1 cellular context compared by ENCODE assay signal in the genomic region with DNA sequence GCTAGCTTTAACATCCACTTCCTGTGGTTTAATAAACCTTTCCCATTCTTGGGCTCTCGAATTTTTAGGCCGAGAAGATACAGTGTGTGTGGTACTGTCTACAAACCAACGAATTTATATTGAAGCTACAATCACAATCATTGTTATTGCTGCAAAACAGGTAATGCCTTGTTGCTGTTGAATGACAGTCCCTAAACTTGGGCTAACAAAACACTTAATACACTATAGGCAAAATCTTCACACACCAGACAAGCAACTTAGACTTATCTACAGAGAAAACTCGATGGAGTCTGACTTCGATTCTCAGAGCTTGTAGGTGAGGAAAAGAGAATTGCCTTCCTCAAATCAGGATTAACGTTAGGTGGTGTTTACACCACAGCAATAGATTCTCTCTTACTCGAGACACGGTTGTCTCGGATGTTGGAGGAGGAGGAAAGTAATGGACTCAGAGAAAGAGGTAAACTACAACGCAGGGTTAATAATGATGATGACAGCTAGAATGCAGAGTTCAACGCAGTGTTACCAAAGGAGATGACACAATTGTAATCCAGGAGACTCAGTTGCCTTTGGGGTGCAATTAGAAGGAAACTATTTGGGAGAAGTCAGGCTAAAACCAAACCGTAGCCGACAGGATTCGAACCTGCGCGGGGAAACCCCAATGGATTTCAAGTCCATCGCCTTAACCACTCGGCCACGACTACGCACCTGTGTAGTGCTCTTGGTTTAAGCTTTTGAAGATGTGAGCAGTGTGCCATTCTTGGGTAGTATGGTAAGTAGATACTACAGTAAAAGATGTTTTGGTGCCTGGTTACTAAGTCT.
TF ChIP-seq lines count a peak whose summit lies in the region.

No MANE protein-coding gene starts in this region.

TF ChIP-seq in HepG2, 621 proteins besides CTCF, POLR2A, EP300 and RAD21 (continued from another document and continues in another):
- TF ChIP-seq, protein P1, sequence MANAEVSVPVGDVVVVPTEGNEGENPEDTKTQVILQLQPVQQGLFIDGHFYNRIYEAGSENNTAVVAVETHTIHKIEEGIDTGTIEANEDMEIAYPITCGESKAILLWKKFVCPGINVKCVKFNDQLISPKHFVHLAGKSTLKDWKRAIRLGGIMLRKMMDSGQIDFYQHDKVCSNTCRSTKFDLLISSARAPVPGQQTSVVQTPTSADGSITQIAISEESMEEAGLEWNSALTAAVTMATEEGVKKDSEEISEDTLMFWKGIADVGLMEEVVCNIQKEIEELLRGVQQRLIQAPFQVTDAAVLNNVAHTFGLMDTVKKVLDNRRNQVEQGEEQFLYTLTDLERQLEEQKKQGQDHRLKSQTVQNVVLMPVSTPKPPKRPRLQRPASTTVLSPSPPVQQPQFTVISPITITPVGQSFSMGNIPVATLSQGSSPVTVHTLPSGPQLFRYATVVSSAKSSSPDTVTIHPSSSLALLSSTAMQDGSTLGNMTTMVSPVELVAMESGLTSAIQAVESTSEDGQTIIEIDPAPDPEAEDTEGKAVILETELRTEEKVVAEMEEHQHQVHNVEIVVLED (CRISPR knock-in tag; IDR thresholded peaks at IDR 0.05; ENCODE audit: borderline replicate concordance) = no peak
- TF ChIP-seq FOXO1 (CRISPR knock-in tag; IDR thresholded peaks at IDR 0.05) (peak; percentile 50; the same call in 1 of the 2 replicates), CEBPG (CRISPR knock-in tag; IDR thresholded peaks at IDR 0.05) (peak; percentile 85), KAT8 (CRISPR knock-in tag; IDR thresholded peaks at IDR 0.05) (peak; percentile 57), ZFP36L1 (CRISPR knock-in tag; IDR thresholded peaks at IDR 0.05) (peak; percentile 64; the same call in 1 of the 2 replicates), HES4 (CRISPR knock-in tag; IDR thresholded peaks at IDR 0.05; ENCODE audit: borderline replicate concordance) (no peak), ZNF773 (CRISPR knock-in tag; IDR thresholded peaks at IDR 0.05; ENCODE audit: borderline replicate concordance) (no peak), ZNF670 (CRISPR knock-in tag; IDR thresholded peaks at IDR 0.05; ENCODE audit: borderline replicate concordance) (0 out of 2 replicates have a peak, but pooled peaks have one; percentile 71), ASH2L (IDR thresholded peaks at IDR 0.05; ENCODE audit: insufficient read length, low read depth, low read length) (peak; percentile 61), ZNF605 (CRISPR knock-in tag; IDR thresholded peaks at IDR 0.05) (no peak), MBD4 (IDR thresholded peaks at IDR 0.05; ENCODE audit: borderline replicate concordance, low read length) (peak; percentile 79; the same call in 1 of the 2 replicates), ZNF160 (CRISPR knock-in tag; IDR thresholded peaks at IDR 0.05) (0 out of 2 replicates have a peak, but pooled peaks have one; percentile 70), ZNF44 (CRISPR knock-in tag; IDR thresholded peaks at IDR 0.05) (no peak), ZNF562 (CRISPR knock-in tag; IDR thresholded peaks at IDR 0.05; ENCODE audit: borderline replicate concordance) (no peak), ZNF24 (IDR thresholded peaks at IDR 0.05) (peak; percentile 98), NCOR1 (IDR thresholded peaks at IDR 0.05; ENCODE audit: borderline replicate concordance, low read length) (no peak; the same call in 1 of the 2 replicates), ZNF143 (CRISPR knock-in tag; IDR thresholded peaks at IDR 0.05) (peak; percentile 32; the same call in 1 of the 2 replicates), ZNF772 (CRISPR knock-in tag; IDR thresholded peaks at IDR 0.05) (peak; percentile 83), DR1 (CRISPR knock-in tag; IDR thresholded peaks at IDR 0.05) (0 out of 2 replicates have a peak, but pooled peaks have one; percentile 38), KDM4B (CRISPR knock-in tag; IDR thresholded peaks at IDR 0.05) (0 out of 2 replicates have a peak, but pooled peaks have one; percentile 36), ZNF232 (CRISPR knock-in tag; IDR thresholded peaks at IDR 0.05; ENCODE audit: borderline replicate concordance) (peak; percentile 71; the same call in 1 of the 2 replicates), NR2F2 (IDR thresholded peaks at IDR 0.05; ENCODE audit: borderline replicate concordance, low read depth) (peak; percentile 23; the same call in 1 of the 2 replicates), TBX2 (CRISPR knock-in tag; IDR thresholded peaks at IDR 0.05; ENCODE audit: borderline replicate concordance) (peak; percentile 69; the same call in 1 of the 2 replicates), NFKBIZ (CRISPR knock-in tag; IDR thresholded peaks at IDR 0.05) (no peak; the same call in 1 of the 2 replicates), RBM22 (optimal IDR thresholded peaks at IDR 0.05; ENCODE audit: low read length) (peak; percentile 91), KMT2B (CRISPR knock-in tag; IDR thresholded peaks at IDR 0.05) (peak; percentile 62; the same call in 1 of the 2 replicates), SSRP1 (CRISPR knock-in tag; IDR thresholded peaks at IDR 0.05) (peak; percentile 100), ZNF350 (CRISPR knock-in tag; IDR thresholded peaks at IDR 0.05; ENCODE audit: borderline replicate concordance, low read depth) (peak; percentile 40; the same call in 1 of the 2 replicates), ZNF75D (CRISPR knock-in tag; IDR thresholded peaks at IDR 0.05; ENCODE audit: borderline replicate concordance) (peak; percentile 66; the same call in 1 of the 2 replicates), TEAD3 (CRISPR knock-in tag; optimal IDR thresholded peaks at IDR 0.05; ENCODE audit: borderline replicate concordance) (peak; percentile 27), CHD2 (IDR thresholded peaks at IDR 0.05; ENCODE audit: low read depth, low read length) (no peak), ZBTB21 (CRISPR knock-in tag; IDR thresholded peaks at IDR 0.05) (peak; percentile 79), ZMYM3 (CRISPR knock-in tag; IDR thresholded peaks at IDR 0.05) (0 out of 2 replicates have a peak, but pooled peaks have one; percentile 27), ZFYVE20 (CRISPR knock-in tag; IDR thresholded peaks at IDR 0.05; ENCODE audit: borderline replicate concordance, low read depth) (no peak), AHR (CRISPR knock-in tag; IDR thresholded peaks at IDR 0.05) (no peak), NCOA2 (CRISPR knock-in tag; IDR thresholded peaks at IDR 0.05) (0 out of 2 replicates have a peak, but pooled peaks have one; percentile 23), SMC3 (IDR thresholded peaks at IDR 0.05; ENCODE audit: low read length) (no peak), ZNF788 (CRISPR knock-in tag; IDR thresholded peaks at IDR 0.05; ENCODE audit: borderline replicate concordance) (peak; percentile 55; the same call in 1 of the 2 replicates), SIN3A (IDR thresholded peaks at IDR 0.05; ENCODE audit: borderline replicate concordance, low read depth, low read length) (no peak), HMG20A (CRISPR knock-in tag; IDR thresholded peaks at IDR 0.05; ENCODE audit: borderline replicate concordance) (peak; percentile 83)
- TF ChIP-seq, protein P2, sequence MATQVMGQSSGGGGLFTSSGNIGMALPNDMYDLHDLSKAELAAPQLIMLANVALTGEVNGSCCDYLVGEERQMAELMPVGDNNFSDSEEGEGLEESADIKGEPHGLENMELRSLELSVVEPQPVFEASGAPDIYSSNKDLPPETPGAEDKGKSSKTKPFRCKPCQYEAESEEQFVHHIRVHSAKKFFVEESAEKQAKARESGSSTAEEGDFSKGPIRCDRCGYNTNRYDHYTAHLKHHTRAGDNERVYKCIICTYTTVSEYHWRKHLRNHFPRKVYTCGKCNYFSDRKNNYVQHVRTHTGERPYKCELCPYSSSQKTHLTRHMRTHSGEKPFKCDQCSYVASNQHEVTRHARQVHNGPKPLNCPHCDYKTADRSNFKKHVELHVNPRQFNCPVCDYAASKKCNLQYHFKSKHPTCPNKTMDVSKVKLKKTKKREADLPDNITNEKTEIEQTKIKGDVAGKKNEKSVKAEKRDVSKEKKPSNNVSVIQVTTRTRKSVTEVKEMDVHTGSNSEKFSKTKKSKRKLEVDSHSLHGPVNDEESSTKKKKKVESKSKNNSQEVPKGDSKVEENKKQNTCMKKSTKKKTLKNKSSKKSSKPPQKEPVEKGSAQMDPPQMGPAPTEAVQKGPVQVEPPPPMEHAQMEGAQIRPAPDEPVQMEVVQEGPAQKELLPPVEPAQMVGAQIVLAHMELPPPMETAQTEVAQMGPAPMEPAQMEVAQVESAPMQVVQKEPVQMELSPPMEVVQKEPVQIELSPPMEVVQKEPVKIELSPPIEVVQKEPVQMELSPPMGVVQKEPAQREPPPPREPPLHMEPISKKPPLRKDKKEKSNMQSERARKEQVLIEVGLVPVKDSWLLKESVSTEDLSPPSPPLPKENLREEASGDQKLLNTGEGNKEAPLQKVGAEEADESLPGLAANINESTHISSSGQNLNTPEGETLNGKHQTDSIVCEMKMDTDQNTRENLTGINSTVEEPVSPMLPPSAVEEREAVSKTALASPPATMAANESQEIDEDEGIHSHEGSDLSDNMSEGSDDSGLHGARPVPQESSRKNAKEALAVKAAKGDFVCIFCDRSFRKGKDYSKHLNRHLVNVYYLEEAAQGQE (IDR thresholded peaks at IDR 0.05; ENCODE audit: borderline replicate concordance in 1 of 2, low read depth in 1 of 2, low read length in 2 of 2) = no peak
- TF ChIP-seq, protein P3, sequence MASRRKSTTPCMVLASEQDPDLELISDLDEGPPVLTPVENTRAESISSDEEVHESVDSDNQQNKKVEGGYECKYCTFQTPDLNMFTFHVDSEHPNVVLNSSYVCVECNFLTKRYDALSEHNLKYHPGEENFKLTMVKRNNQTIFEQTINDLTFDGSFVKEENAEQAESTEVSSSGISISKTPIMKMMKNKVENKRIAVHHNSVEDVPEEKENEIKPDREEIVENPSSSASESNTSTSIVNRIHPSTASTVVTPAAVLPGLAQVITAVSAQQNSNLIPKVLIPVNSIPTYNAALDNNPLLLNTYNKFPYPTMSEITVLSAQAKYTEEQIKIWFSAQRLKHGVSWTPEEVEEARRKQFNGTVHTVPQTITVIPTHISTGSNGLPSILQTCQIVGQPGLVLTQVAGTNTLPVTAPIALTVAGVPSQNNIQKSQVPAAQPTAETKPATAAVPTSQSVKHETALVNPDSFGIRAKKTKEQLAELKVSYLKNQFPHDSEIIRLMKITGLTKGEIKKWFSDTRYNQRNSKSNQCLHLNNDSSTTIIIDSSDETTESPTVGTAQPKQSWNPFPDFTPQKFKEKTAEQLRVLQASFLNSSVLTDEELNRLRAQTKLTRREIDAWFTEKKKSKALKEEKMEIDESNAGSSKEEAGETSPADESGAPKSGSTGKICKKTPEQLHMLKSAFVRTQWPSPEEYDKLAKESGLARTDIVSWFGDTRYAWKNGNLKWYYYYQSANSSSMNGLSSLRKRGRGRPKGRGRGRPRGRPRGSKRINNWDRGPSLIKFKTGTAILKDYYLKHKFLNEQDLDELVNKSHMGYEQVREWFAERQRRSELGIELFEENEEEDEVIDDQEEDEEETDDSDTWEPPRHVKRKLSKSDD (CRISPR knock-in tag; IDR thresholded peaks at IDR 0.05; ENCODE audit: low read depth) = peak; percentile 88
- TF ChIP-seq, protein P4, sequence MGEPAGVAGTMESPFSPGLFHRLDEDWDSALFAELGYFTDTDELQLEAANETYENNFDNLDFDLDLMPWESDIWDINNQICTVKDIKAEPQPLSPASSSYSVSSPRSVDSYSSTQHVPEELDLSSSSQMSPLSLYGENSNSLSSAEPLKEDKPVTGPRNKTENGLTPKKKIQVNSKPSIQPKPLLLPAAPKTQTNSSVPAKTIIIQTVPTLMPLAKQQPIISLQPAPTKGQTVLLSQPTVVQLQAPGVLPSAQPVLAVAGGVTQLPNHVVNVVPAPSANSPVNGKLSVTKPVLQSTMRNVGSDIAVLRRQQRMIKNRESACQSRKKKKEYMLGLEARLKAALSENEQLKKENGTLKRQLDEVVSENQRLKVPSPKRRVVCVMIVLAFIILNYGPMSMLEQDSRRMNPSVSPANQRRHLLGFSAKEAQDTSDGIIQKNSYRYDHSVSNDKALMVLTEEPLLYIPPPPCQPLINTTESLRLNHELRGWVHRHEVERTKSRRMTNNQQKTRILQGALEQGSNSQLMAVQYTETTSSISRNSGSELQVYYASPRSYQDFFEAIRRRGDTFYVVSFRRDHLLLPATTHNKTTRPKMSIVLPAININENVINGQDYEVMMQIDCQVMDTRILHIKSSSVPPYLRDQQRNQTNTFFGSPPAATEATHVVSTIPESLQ (CRISPR knock-in tag; conservative IDR thresholded peaks at IDR 0.05) = 0 out of 2 replicates have a peak, but pooled peaks have one; percentile 67
- TF ChIP-seq, protein P5, sequence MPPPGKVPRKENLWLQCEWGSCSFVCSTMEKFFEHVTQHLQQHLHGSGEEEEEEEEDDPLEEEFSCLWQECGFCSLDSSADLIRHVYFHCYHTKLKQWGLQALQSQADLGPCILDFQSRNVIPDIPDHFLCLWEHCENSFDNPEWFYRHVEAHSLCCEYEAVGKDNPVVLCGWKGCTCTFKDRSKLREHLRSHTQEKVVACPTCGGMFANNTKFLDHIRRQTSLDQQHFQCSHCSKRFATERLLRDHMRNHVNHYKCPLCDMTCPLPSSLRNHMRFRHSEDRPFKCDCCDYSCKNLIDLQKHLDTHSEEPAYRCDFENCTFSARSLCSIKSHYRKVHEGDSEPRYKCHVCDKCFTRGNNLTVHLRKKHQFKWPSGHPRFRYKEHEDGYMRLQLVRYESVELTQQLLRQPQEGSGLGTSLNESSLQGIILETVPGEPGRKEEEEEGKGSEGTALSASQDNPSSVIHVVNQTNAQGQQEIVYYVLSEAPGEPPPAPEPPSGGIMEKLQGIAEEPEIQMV (CRISPR knock-in tag; IDR thresholded peaks at IDR 0.05; ENCODE audit: low read depth) = 0 out of 2 replicates have a peak, but pooled peaks have one; percentile 36
- TF ChIP-seq, protein P6, sequence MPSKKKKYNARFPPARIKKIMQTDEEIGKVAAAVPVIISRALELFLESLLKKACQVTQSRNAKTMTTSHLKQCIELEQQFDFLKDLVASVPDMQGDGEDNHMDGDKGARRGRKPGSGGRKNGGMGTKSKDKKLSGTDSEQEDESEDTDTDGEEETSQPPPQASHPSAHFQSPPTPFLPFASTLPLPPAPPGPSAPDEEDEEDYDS (CRISPR knock-in tag; IDR thresholded peaks at IDR 0.05) = peak; percentile 55; the same call in 1 of the 2 replicates
- TF ChIP-seq, protein P7, sequence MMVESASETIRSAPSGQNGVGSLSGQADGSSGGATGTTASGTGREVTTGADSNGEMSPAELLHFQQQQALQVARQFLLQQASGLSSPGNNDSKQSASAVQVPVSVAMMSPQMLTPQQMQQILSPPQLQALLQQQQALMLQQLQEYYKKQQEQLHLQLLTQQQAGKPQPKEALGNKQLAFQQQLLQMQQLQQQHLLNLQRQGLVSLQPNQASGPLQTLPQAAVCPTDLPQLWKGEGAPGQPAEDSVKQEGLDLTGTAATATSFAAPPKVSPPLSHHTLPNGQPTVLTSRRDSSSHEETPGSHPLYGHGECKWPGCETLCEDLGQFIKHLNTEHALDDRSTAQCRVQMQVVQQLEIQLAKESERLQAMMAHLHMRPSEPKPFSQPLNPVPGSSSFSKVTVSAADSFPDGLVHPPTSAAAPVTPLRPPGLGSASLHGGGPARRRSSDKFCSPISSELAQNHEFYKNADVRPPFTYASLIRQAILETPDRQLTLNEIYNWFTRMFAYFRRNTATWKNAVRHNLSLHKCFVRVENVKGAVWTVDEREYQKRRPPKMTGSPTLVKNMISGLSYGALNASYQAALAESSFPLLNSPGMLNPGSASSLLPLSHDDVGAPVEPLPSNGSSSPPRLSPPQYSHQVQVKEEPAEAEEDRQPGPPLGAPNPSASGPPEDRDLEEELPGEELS (CRISPR knock-in tag; IDR thresholded peaks at IDR 0.05) = peak; percentile 64
- TF ChIP-seq, protein P8, sequence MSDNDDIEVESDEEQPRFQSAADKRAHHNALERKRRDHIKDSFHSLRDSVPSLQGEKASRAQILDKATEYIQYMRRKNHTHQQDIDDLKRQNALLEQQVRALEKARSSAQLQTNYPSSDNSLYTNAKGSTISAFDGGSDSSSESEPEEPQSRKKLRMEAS (IDR thresholded peaks at IDR 0.05) = peak; percentile 38; the same call in 1 of the 2 replicates
